ENCODE assay signal across 8 cellular contexts in the genomic region with DNA sequence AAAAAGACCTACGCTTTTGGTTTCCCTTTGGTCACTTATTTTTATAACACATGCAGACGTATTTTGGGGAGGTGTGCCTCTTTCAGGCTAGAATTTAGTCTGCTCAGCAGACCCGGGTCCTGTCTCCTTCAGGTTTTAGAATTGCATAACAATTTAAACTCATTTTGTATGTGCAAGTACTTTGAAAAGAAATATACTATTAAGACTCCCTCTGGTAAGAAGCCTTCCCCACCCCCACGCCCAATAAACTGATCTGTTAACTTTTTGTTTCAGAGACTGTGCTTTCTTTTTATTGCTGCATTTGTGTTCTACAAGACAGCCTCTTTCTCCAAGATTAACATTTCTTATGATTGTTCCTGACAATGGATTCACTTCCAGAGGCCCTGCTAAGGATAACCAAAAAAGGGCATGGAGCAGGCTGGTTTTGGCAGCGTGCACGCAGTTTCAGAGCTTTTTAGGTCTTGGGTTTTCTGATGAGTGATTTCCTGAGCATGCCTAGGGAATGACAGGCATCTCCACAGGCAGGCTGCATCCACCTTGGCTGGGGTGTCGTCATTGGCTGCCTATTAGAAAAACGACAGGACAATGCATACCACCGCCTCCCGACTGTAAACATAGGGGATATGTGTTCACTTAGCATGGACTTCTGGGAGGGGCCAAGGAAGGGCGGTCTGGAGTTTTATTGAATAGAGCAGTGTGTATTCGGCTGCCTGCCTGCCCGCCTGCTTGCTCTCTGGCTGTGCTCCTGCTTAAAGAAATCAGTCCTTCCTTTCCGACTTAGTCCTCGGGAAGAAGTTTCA. TPM values are rescaled to one million over a fixed set of nuclear protein-coding genes. Genes with fewer than 3 reads are reported as not detected.
DNase-seq lines count a peak whose midpoint lies in the region; ATAC-seq and TF ChIP-seq lines count a peak whose summit lies in the region.

Gene CALD1 (plus strand): TSS at position 694 of the 800 bp plus-strand sequence. CDS start 88,100 bp downstream, outside the sequence.

- intact Hi-C loops in CD8-positive, alpha-beta T cell (cut with DNase I, micrococcal nuclease), result no loop called here

- peak; percentile 90 for DNase-seq in HS-5 (ENCODE audit: low read depth)
- peak; percentile 99 for DNase-seq in astrocyte of the spinal cord (ENCODE audit: low read depth, low spot score)
- peak; percentile 63 for DNase-seq in hepatic stellate cell (ENCODE audit: low spot score)
- peak; percentile 100 for DNase-seq in pulmonary artery endothelial cell (ENCODE audit: low read depth, low spot score)
- DNase-seq in effector CD8-positive, alpha-beta T cell (lab: John Stamatoyannopoulos, UW), result no peak
- no peak for DNase-seq in NOMO-1 treated with dmso at 0.1 percent for 144 hours (lab: John Stamatoyannopoulos, UW; ENCODE audit: unreplicated experiment)
- no peak for DNase-seq in CD8-positive, alpha-beta T cell

- no peak within 1 kb of the TSS for H3K27ac ChIP-seq in CD8-positive, alpha-beta T cell (ENCODE audit: low read depth, low read length)

- no peaks in the 10 kb centered on the region for H3K36me3 ChIP-seq in CD8-positive, alpha-beta T cell (ENCODE audit: insufficient read depth, low read length)

- no peak within 1 kb of the TSS for H3K4me3 Mint-ChIP-seq in CD8-positive, alpha-beta T cell

- no peaks in the 10 kb centered on the region for H3K9me3 Mint-ChIP-seq in CD8-positive, alpha-beta T cell

- no peaks in the 10 kb centered on the region for H3K9me3 ChIP-seq in CD8-positive, alpha-beta T cell (ENCODE audit: low read length)

- in situ Hi-C loops in astrocyte of the spinal cord (cut with HindIII; ENCODE audit: low sequenced_read_pairs), result no loop called here

- POLR2A ChIA-PET in CD8-positive, alpha-beta T cell (lab: Charles Lee), result no interaction called here

- peaks cover 24% of the 10 kb centered on the region for H3K27me3 Mint-ChIP-seq in CD8-positive, alpha-beta T cell (ENCODE audit: low read depth)

- H3K36me3 Mint-ChIP-seq in CD8-positive, alpha-beta T cell, result no peaks in the 10 kb centered on the region

- CTCF ChIA-PET in CD8-positive, alpha-beta T cell (lab: Charles Lee), result no interaction called here

- H3K4me1 ChIP-seq in CD8-positive, alpha-beta T cell (ENCODE audit: insufficient read depth, low read length), result no peaks in the 10 kb centered on the region

- no peak for TF ChIP-seq CTCF in astrocyte of the spinal cord (IDR thresholded peaks at IDR 0.05; ENCODE audit: low read depth, low read length)
- TF ChIP-seq CTCF in CD8-positive, alpha-beta T cell (IDR thresholded peaks at IDR 0.05), result no peak

- no peaks in the 10 kb centered on the region for H3K27me3 ChIP-seq in CD8-positive, alpha-beta T cell (ENCODE audit: insufficient read depth, low read length)

- no peaks in the 10 kb centered on the region for H3K4me1 Mint-ChIP-seq in CD8-positive, alpha-beta T cell (ENCODE audit: low read depth)

- no peak for ATAC-seq in CD8-positive, alpha-beta T cell
- no peak for ATAC-seq in GM18519 (IDR thresholded peaks at IDR 0.05; ENCODE audit: low FRiP score, unreplicated experiment)

- no peak within 1 kb of the TSS for H3K27ac Mint-ChIP-seq in CD8-positive, alpha-beta T cell

- H3K4me3 ChIP-seq in astrocyte of the spinal cord (ENCODE audit: low read depth, low read length), result peak within 1 kb of the TSS; percentile 61
- no peak within 1 kb of the TSS for H3K4me3 ChIP-seq in CD8-positive, alpha-beta T cell (ENCODE audit: low read depth, low read length)

RNA-seq across cellular contexts. Expression of gene CALD1, which starts in this region (rescaled TPM):
- total RNA-seq in pulmonary artery endothelial cell, result 275 and 308 TPM in 2 replicates
- total RNA-seq in CD8-positive, alpha-beta T cell, result not detected

Comparison
In these comparisons a context has a peak if more than half of its experiments do, and no peak if none do; other contexts are left out.
1. RNA of gene CALD1 (total RNA-seq): 275 to 308 TPM in pulmonary artery endothelial cell; not detected in CD8-positive, alpha-beta T cell; every median in the first group is over 100 times any median in the second.
2. DNase-seq: peak in HS-5 (single experiment), astrocyte of the spinal cord (single experiment), hepatic stellate cell (single experiment) and pulmonary artery endothelial cell (single experiment); none in effector CD8-positive, alpha-beta T cell (single experiment), NOMO-1 treated with dmso at 0.1 percent for 144 hours (single experiment) and CD8-positive, alpha-beta T cell (0 of 7).